9 cellular contexts compared by ENCODE assay signal in genomic region chr13:37640499-37640898, GRCh38. TPM values are rescaled to one million over a fixed set of nuclear protein-coding genes. Genes with fewer than 3 reads are reported as not detected.
A peak's percentile ranks its signal among the peaks of the same experiment; 100 is the strongest.
DNase-seq lines count a peak whose midpoint lies in the region; ATAC-seq, FAIRE-seq and TF ChIP-seq lines count a peak whose summit lies in the region.
"Had no signal": no experiment of that assay in that cellular context is flagged by ENCODE, and none has a peak within 500 bp of the region (broad histone marks: within the 10 kb centered on the region; RNA-seq: fewer than 3 reads in every experiment).

No MANE protein-coding gene starts in this region.

- H4K20me1 ChIP-seq in astrocyte (ENCODE audit: insufficient read depth, low read length) = no peaks in the 10 kb centered on the region

- H3K4me3 ChIP-seq in astrocyte (ENCODE audit: insufficient read depth, low read depth, low read length) (no peak overlapping the region), right lobe of liver (no peak overlapping the region)

- H3K27me3 ChIP-seq in astrocyte (ENCODE audit: insufficient read depth, low read length) (no peaks in the 10 kb centered on the region), right lobe of liver (no peaks in the 10 kb centered on the region)

- H3K27ac ChIP-seq in astrocyte (ENCODE audit: low read depth, low read length) = peak overlapping the region; percentile 13
- no peak overlapping the region for H3K27ac ChIP-seq in right lobe of liver

- CTCF ChIA-PET in activated naive CD4-positive, alpha-beta T cell treated with anti-CD3 and anti-CD28 coated beads for 36 hours (lab: Charles Lee) = no interaction called here

- TF ChIP-seq CTCF in astrocyte (IDR thresholded peaks at IDR 0.05; ENCODE audit: insufficient read depth, low read depth, low read length) = peak; percentile 75
- peak; percentile 26 to 53 (median 39) for TF ChIP-seq CTCF in right lobe of liver (IDR thresholded peaks at IDR 0.05)

- intact Hi-C loops in right lobe of liver (cut with DNase I) = no loop called here
- intact Hi-C loops in activated naive CD4-positive, alpha-beta T cell treated with anti-CD3 and anti-CD28 coated beads for 36 hours (cut with micrococcal nuclease) = no loop called here

- peaks cover 4% of the 10 kb centered on the region for H3K4me1 Mint-ChIP-seq in astrocyte (ENCODE audit: low read depth, unreplicated experiment)
- no peaks in the 10 kb centered on the region for H3K4me1 Mint-ChIP-seq in activated naive CD4-positive, alpha-beta T cell treated with anti-CD3 and anti-CD28 coated beads for 36 hours (ENCODE audit: low read depth)

- H3K9me3 Mint-ChIP-seq in astrocyte (ENCODE audit: unreplicated experiment) = no peaks in the 10 kb centered on the region
- no peaks in the 10 kb centered on the region for H3K9me3 Mint-ChIP-seq in activated naive CD4-positive, alpha-beta T cell treated with anti-CD3 and anti-CD28 coated beads for 36 hours

- no peak overlapping the region for H3K4me3 Mint-ChIP-seq in astrocyte (ENCODE audit: unreplicated experiment)
- H3K4me3 Mint-ChIP-seq in activated naive CD4-positive, alpha-beta T cell treated with anti-CD3 and anti-CD28 coated beads for 36 hours = no peak overlapping the region

- H3K36me3 ChIP-seq in astrocyte (ENCODE audit: insufficient read depth, low read length) = peaks cover 2% of the 10 kb centered on the region
- H3K36me3 ChIP-seq in right lobe of liver = no peaks in the 10 kb centered on the region

- H3K79me2 ChIP-seq in astrocyte (ENCODE audit: insufficient read depth, low read length) = no peaks in the 10 kb centered on the region

- DNase-seq in COLO829 (ENCODE audit: low spot score) (peak; percentile 34), M059J (ENCODE audit: low read depth) (peak; percentile 61), astrocyte (ENCODE audit: low read depth) (peak; percentile 59), right lobe of liver (peak in 1 of 3 donors; percentile 16)
- DNase-seq in activated naive CD4-positive, alpha-beta T cell treated with anti-CD3 and anti-CD28 coated beads for 36 hours = no peak
- DNase-seq: activated CD4-positive, alpha-beta T cell treated with anti-CD3 and anti-CD28 coated beads, Interleukin-2, amount 50 U/mL, for 1 hour had no signal

- H3K9me3 ChIP-seq in astrocyte (ENCODE audit: insufficient read depth, low read depth, low read length) (no peaks in the 10 kb centered on the region), right lobe of liver (no peaks in the 10 kb centered on the region)

- H3K4me2 ChIP-seq in astrocyte (ENCODE audit: low read length) = no peak overlapping the region

- 13% methylated on average over 2 of the region's 2 CpGs for WGBS in right lobe of liver (ENCODE audit: insufficient coverage, low coverage, low lambda C conversion rate, missing lambda C conversion rate)

- FAIRE-seq in astrocyte (lab: Jason Lieb, UNC) = peak; percentile 87

- H3K4me1 ChIP-seq in astrocyte (ENCODE audit: insufficient read depth, low read length) (no peaks in the 10 kb centered on the region), right lobe of liver (no peaks in the 10 kb centered on the region)

- no peak overlapping the region for H2AFZ ChIP-seq in astrocyte (ENCODE audit: low read depth, low read length)

- peaks cover 10% of the 10 kb centered on the region for H3K36me3 Mint-ChIP-seq in astrocyte (ENCODE audit: low read depth, unreplicated experiment)
- H3K36me3 Mint-ChIP-seq in activated naive CD4-positive, alpha-beta T cell treated with anti-CD3 and anti-CD28 coated beads for 36 hours (ENCODE audit: low read depth) = no peaks in the 10 kb centered on the region

- H3K27ac Mint-ChIP-seq in astrocyte (ENCODE audit: unreplicated experiment) = peak overlapping the region; percentile 62
- no peak overlapping the region for H3K27ac Mint-ChIP-seq in activated naive CD4-positive, alpha-beta T cell treated with anti-CD3 and anti-CD28 coated beads for 36 hours

- H3K27me3 Mint-ChIP-seq in astrocyte (ENCODE audit: low read depth, unreplicated experiment) = no peaks in the 10 kb centered on the region
- H3K27me3 Mint-ChIP-seq in activated naive CD4-positive, alpha-beta T cell treated with anti-CD3 and anti-CD28 coated beads for 36 hours (ENCODE audit: low read depth) = no peaks in the 10 kb centered on the region

- ATAC-seq in right lobe of liver (peak in 2 of 4 donors; percentile 65 to 81), GM19035 (IDR thresholded peaks at IDR 0.05; ENCODE audit: unreplicated experiment) (no peak), HG03159 (IDR thresholded peaks at IDR 0.05; ENCODE audit: unreplicated experiment) (no peak), HG03432 (IDR thresholded peaks at IDR 0.05; ENCODE audit: unreplicated experiment) (no peak)

- no peak overlapping the region for H3K9ac ChIP-seq in astrocyte (ENCODE audit: low read length)

- TF ChIP-seq POLR2A in right lobe of liver (IDR thresholded peaks at IDR 0.05) = no peak

RNA-seq across cellular contexts. Expression of gene POSTN, which starts 41.9 kb away (rescaled TPM):
- total RNA-seq in M059J (2014; rRNA removed; shearing (Covaris generic)) = 17.5 and 25.1 TPM in 2 replicates
- 18.6 and 26.6 TPM in 2 replicates for total RNA-seq in astrocyte
- 1 to 10 TPM in 1 of 6 experiments, under 1 TPM in 5; 0.42 to 2.6 (median 0.64) TPM for total RNA-seq in right lobe of liver
- total RNA-seq in activated naive CD4-positive, alpha-beta T cell treated with anti-CD3 and anti-CD28 coated beads for 36 hours = not detected
